1 cellular context compared by ENCODE assay signal in the genomic region with DNA sequence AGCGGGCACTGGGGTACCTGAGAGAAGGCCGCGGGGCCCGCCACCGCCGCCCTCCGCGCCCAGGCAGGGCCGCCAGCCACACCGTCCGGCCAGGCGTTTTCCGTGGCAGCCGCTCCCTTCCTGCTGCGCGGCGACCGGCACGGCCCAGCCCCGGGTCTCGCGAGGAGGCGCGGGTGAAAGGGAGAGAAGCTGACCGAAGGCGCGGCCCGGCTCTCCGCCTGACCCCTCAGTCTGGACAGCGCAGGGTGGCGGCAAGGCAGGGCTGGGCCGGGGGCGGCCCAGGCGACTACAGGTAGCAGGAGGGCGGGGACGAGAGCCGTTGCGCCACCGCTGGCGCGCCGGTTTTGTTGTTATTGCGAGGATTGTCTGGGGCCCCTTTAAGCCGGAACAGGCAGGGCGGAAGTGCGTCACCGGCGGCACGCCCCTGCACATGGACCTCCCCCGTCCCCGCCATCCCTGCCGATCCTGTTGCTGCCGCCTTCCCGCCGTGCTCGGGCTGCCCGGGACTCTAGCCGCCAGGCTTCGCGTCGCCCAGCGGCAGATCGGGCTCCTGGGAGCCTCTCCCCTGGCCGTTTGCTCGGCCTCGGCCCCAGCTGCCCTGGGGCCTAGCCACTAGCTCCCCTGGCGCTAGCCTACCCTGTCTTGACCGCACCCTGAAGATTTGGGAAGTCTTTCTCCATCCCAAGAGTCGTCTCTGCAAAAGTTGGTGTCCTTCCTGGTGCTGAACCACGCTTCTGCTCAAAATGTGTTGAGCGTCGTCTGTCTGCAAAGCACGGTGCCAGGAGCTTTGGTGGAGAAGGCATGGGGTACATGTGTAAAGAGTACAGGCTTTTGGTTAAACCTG.
A peak's percentile ranks its signal among the peaks of the same experiment; 100 is the strongest.
TF ChIP-seq lines count a peak whose summit lies in the region.

A gene with protein sequence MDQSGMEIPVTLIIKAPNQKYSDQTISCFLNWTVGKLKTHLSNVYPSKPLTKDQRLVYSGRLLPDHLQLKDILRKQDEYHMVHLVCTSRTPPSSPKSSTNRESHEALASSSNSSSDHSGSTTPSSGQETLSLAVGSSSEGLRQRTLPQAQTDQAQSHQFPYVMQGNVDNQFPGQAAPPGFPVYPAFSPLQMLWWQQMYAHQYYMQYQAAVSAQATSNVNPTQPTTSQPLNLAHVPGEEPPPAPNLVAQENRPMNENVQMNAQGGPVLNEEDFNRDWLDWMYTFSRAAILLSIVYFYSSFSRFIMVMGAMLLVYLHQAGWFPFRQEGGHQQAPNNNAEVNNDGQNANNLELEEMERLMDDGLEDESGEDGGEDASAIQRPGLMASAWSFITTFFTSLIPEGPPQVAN (minus strand): TSS at position 352 of the 844 bp plus-strand sequence. CDS start 805 bp downstream, outside the sequence.

TF ChIP-seq in GM12878, 131 proteins besides CTCF, POLR2A, EP300 and RAD21 (continued from another document and continues in another):
- TF ChIP-seq, protein P1, sequence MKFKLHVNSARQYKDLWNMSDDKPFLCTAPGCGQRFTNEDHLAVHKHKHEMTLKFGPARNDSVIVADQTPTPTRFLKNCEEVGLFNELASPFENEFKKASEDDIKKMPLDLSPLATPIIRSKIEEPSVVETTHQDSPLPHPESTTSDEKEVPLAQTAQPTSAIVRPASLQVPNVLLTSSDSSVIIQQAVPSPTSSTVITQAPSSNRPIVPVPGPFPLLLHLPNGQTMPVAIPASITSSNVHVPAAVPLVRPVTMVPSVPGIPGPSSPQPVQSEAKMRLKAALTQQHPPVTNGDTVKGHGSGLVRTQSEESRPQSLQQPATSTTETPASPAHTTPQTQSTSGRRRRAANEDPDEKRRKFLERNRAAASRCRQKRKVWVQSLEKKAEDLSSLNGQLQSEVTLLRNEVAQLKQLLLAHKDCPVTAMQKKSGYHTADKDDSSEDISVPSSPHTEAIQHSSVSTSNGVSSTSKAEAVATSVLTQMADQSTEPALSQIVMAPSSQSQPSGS (IDR thresholded peaks at IDR 0.05; ENCODE audit: low read length) = no peak
- TF ChIP-seq SIX5 (IDR thresholded peaks at IDR 0.05; ENCODE audit: low read depth, low read length, severe bottlenecking) = no peak
- TF ChIP-seq, protein P2, sequence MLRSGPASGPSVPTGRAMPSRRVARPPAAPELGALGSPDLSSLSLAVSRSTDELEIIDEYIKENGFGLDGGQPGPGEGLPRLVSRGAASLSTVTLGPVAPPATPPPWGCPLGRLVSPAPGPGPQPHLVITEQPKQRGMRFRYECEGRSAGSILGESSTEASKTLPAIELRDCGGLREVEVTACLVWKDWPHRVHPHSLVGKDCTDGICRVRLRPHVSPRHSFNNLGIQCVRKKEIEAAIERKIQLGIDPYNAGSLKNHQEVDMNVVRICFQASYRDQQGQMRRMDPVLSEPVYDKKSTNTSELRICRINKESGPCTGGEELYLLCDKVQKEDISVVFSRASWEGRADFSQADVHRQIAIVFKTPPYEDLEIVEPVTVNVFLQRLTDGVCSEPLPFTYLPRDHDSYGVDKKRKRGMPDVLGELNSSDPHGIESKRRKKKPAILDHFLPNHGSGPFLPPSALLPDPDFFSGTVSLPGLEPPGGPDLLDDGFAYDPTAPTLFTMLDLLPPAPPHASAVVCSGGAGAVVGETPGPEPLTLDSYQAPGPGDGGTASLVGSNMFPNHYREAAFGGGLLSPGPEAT (IDR thresholded peaks at IDR 0.05; ENCODE audit: low read depth) = peak; percentile 63
- TF ChIP-seq TARDBP (IDR thresholded peaks at IDR 0.05; ENCODE audit: borderline replicate concordance) = no peak
- TF ChIP-seq, protein P3, sequence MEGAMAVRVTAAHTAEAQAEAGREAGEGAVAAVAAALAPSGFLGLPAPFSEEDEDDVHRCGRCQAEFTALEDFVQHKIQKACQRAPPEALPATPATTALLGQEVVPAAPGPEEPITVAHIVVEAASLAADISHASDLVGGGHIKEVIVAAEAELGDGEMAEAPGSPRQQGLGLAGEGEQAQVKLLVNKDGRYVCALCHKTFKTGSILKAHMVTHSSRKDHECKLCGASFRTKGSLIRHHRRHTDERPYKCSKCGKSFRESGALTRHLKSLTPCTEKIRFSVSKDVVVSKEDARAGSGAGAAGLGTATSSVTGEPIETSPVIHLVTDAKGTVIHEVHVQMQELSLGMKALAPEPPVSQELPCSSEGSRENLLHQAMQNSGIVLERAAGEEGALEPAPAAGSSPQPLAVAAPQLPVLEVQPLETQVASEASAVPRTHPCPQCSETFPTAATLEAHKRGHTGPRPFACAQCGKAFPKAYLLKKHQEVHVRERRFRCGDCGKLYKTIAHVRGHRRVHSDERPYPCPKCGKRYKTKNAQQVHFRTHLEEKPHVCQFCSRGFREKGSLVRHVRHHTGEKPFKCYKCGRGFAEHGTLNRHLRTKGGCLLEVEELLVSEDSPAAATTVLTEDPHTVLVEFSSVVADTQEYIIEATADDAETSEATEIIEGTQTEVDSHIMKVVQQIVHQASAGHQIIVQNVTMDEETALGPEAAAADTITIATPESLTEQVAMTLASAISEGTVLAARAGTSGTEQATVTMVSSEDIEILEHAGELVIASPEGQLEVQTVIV (IDR thresholded peaks at IDR 0.05; ENCODE audit: borderline replicate concordance, partially characterized antibody) = peak; percentile 28
- TF ChIP-seq, protein P4, sequence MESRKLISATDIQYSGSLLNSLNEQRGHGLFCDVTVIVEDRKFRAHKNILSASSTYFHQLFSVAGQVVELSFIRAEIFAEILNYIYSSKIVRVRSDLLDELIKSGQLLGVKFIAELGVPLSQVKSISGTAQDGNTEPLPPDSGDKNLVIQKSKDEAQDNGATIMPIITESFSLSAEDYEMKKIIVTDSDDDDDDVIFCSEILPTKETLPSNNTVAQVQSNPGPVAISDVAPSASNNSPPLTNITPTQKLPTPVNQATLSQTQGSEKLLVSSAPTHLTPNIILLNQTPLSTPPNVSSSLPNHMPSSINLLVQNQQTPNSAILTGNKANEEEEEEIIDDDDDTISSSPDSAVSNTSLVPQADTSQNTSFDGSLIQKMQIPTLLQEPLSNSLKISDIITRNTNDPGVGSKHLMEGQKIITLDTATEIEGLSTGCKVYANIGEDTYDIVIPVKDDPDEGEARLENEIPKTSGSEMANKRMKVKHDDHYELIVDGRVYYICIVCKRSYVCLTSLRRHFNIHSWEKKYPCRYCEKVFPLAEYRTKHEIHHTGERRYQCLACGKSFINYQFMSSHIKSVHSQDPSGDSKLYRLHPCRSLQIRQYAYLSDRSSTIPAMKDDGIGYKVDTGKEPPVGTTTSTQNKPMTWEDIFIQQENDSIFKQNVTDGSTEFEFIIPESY (IDR thresholded peaks at IDR 0.05) = no peak
- TF ChIP-seq, protein P5, sequence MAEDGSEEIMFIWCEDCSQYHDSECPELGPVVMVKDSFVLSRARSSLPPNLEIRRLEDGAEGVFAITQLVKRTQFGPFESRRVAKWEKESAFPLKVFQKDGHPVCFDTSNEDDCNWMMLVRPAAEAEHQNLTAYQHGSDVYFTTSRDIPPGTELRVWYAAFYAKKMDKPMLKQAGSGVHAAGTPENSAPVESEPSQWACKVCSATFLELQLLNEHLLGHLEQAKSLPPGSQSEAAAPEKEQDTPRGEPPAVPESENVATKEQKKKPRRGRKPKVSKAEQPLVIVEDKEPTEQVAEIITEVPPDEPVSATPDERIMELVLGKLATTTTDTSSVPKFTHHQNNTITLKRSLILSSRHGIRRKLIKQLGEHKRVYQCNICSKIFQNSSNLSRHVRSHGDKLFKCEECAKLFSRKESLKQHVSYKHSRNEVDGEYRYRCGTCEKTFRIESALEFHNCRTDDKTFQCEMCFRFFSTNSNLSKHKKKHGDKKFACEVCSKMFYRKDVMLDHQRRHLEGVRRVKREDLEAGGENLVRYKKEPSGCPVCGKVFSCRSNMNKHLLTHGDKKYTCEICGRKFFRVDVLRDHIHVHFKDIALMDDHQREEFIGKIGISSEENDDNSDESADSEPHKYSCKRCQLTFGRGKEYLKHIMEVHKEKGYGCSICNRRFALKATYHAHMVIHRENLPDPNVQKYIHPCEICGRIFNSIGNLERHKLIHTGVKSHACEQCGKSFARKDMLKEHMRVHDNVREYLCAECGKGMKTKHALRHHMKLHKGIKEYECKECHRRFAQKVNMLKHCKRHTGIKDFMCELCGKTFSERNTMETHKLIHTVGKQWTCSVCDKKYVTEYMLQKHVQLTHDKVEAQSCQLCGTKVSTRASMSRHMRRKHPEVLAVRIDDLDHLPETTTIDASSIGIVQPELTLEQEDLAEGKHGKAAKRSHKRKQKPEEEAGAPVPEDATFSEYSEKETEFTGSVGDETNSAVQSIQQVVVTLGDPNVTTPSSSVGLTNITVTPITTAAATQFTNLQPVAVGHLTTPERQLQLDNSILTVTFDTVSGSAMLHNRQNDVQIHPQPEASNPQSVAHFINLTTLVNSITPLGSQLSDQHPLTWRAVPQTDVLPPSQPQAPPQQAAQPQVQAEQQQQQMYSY (CRISPR knock-in tag; IDR thresholded peaks at IDR 0.05) = no peak
- no peak for TF ChIP-seq RELA (IDR thresholded peaks at IDR 0.05; ENCODE audit: borderline replicate concordance, partially characterized antibody)
- TF ChIP-seq FOXK2 (IDR thresholded peaks at IDR 0.05) = no peak
- no peak for TF ChIP-seq MYB (IDR thresholded peaks at IDR 0.05; ENCODE audit: borderline replicate concordance, low read depth, low read length)
- TF ChIP-seq, protein P6, sequence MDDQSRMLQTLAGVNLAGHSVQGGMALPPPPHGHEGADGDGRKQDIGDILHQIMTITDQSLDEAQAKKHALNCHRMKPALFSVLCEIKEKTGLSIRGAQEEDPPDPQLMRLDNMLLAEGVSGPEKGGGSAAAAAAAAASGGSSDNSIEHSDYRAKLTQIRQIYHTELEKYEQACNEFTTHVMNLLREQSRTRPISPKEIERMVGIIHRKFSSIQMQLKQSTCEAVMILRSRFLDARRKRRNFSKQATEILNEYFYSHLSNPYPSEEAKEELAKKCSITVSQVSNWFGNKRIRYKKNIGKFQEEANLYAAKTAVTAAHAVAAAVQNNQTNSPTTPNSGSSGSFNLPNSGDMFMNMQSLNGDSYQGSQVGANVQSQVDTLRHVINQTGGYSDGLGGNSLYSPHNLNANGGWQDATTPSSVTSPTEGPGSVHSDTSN (IDR thresholded peaks at IDR 0.05; ENCODE audit: insufficient replicate concordance, low read depth, low read length) = no peak
- TF ChIP-seq SUPT20H (IDR thresholded peaks at IDR 0.05; ENCODE audit: borderline replicate concordance, control insufficient read depth, low read depth, low read length) = no peak
- no peak for TF ChIP-seq BMI1 (IDR thresholded peaks at IDR 0.05; ENCODE audit: borderline replicate concordance)
- TF ChIP-seq, protein P7, sequence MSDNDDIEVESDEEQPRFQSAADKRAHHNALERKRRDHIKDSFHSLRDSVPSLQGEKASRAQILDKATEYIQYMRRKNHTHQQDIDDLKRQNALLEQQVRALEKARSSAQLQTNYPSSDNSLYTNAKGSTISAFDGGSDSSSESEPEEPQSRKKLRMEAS (IDR thresholded peaks at IDR 0.05; ENCODE audit: low read depth, low read length) = peak; percentile 82; the same call in 1 of the 2 replicates
- no peak for TF ChIP-seq ESRRA (IDR thresholded peaks at IDR 0.05; ENCODE audit: low read length)
- no peak for TF ChIP-seq MEF2B (IDR thresholded peaks at IDR 0.05; ENCODE audit: partially characterized antibody, poor library complexity, severe bottlenecking)
- peak; percentile 62; the same call in 1 of the 2 replicates for TF ChIP-seq PAX5 (IDR thresholded peaks at IDR 0.05; ENCODE audit: borderline replicate concordance, low read depth, low read length)
- TF ChIP-seq CEBPB (IDR thresholded peaks at IDR 0.05; ENCODE audit: borderline replicate concordance in 1 of 2, low read depth in 2 of 2, low read length in 2 of 2) = no peak
- TF ChIP-seq SMAD5 (IDR thresholded peaks at IDR 0.05; ENCODE audit: low read depth) = peak; percentile 90
- TF ChIP-seq, protein P8, sequence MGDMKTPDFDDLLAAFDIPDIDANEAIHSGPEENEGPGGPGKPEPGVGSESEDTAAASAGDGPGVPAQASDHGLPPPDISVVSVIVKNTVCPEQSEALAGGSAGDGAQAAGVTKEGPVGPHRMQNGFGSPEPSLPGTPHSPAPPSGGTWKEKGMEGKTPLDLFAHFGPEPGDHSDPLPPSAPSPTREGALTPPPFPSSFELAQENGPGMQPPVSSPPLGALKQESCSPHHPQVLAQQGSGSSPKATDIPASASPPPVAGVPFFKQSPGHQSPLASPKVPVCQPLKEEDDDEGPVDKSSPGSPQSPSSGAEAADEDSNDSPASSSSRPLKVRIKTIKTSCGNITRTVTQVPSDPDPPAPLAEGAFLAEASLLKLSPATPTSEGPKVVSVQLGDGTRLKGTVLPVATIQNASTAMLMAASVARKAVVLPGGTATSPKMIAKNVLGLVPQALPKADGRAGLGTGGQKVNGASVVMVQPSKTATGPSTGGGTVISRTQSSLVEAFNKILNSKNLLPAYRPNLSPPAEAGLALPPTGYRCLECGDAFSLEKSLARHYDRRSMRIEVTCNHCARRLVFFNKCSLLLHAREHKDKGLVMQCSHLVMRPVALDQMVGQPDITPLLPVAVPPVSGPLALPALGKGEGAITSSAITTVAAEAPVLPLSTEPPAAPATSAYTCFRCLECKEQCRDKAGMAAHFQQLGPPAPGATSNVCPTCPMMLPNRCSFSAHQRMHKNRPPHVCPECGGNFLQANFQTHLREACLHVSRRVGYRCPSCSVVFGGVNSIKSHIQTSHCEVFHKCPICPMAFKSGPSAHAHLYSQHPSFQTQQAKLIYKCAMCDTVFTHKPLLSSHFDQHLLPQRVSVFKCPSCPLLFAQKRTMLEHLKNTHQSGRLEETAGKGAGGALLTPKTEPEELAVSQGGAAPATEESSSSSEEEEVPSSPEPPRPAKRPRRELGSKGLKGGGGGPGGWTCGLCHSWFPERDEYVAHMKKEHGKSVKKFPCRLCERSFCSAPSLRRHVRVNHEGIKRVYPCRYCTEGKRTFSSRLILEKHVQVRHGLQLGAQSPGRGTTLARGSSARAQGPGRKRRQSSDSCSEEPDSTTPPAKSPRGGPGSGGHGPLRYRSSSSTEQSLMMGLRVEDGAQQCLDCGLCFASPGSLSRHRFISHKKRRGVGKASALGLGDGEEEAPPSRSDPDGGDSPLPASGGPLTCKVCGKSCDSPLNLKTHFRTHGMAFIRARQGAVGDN (IDR thresholded peaks at IDR 0.05) = peak; percentile 36; the same call in 1 of the 2 replicates
- TF ChIP-seq NFXL1 (IDR thresholded peaks at IDR 0.05; ENCODE audit: borderline replicate concordance) = no peak
- TF ChIP-seq TCF7 (IDR thresholded peaks at IDR 0.05; ENCODE audit: borderline replicate concordance) = no peak
- TF ChIP-seq ZNF207 (IDR thresholded peaks at IDR 0.05; ENCODE audit: borderline replicate concordance) = peak; percentile 65
- TF ChIP-seq SP1 (IDR thresholded peaks at IDR 0.05; ENCODE audit: low read depth, low read length) = peak; percentile 58
- TF ChIP-seq NFIC (IDR thresholded peaks at IDR 0.05; ENCODE audit: low read depth, low read length) = no peak
- TF ChIP-seq, protein P9, sequence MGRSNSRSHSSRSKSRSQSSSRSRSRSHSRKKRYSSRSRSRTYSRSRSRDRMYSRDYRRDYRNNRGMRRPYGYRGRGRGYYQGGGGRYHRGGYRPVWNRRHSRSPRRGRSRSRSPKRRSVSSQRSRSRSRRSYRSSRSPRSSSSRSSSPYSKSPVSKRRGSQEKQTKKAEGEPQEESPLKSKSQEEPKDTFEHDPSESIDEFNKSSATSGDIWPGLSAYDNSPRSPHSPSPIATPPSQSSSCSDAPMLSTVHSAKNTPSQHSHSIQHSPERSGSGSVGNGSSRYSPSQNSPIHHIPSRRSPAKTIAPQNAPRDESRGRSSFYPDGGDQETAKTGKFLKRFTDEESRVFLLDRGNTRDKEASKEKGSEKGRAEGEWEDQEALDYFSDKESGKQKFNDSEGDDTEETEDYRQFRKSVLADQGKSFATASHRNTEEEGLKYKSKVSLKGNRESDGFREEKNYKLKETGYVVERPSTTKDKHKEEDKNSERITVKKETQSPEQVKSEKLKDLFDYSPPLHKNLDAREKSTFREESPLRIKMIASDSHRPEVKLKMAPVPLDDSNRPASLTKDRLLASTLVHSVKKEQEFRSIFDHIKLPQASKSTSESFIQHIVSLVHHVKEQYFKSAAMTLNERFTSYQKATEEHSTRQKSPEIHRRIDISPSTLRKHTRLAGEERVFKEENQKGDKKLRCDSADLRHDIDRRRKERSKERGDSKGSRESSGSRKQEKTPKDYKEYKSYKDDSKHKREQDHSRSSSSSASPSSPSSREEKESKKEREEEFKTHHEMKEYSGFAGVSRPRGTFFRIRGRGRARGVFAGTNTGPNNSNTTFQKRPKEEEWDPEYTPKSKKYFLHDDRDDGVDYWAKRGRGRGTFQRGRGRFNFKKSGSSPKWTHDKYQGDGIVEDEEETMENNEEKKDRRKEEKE (IDR thresholded peaks at IDR 0.05) = no peak
- TF ChIP-seq CBFB (IDR thresholded peaks at IDR 0.05; ENCODE audit: low read depth) = peak; percentile 59; the same call in 1 of the 2 replicates
